17 cellular contexts compared by ENCODE assay signal in genomic region chr19:48122421-48122820, GRCh38. TPM values are rescaled to one million over a fixed set of nuclear protein-coding genes. Genes with fewer than 3 reads are reported as not detected.
A peak's percentile ranks its signal among the peaks of the same experiment; 100 is the strongest.
DNase-seq lines count a peak whose midpoint lies in the region; ATAC-seq and TF ChIP-seq lines count a peak whose summit lies in the region.
"Had no signal": no experiment of that assay in that cellular context is flagged by ENCODE, and none has a peak within 500 bp of the region (broad histone marks: within the 10 kb centered on the region; RNA-seq: fewer than 3 reads in every experiment).

No MANE protein-coding gene starts in this region.

- H3K9me3 ChIP-seq in suprapubic skin, result no peaks in the 10 kb centered on the region
- H3K9me3 ChIP-seq: left ventricle myocardium inferior had no signal

- no peak for DNase-seq in activated T-cell treated with anti-CD3 and anti-CD28 coated beads, Interleukin-2, amount 50 U/mL, for 24 hours
- no peak for DNase-seq in activated T-cell treated with anti-CD3 and anti-CD28 coated beads, Interleukin-2, amount 50 U/mL, for 48 hours
- DNase-seq in immature natural killer cell (no peak), suprapubic skin (ENCODE audit: low spot score in 2 of 2) (no peak), NK-92 (lab: John Stamatoyannopoulos, UW; ENCODE audit: unreplicated experiment) (no peak)
- DNase-seq: activated CD8-positive, alpha-beta memory T cell treated with anti-CD3 and anti-CD28 coated beads for 24 hours; COR-L47; Karpas-422; left ventricle myocardium inferior; NCI-H1930; NCI-H510A treated with DMSO at 0.1 percent for 48 hours; small intestine; T-helper 9 cell had no signal

- peak overlapping the region; percentile 77 for H3K27ac Mint-ChIP-seq in activated T-cell treated with anti-CD3 and anti-CD28 coated beads, Interleukin-2, amount 50 U/mL, for 24 hours
- peak overlapping the region; percentile 78 for H3K27ac Mint-ChIP-seq in activated T-helper 17 cell treated with anti-CD3 and anti-CD28 coated beads, Interleukin-2, amount 50 U/mL, for 72 hours
- peak overlapping the region; percentile 13 to 81 (median 58) for H3K27ac Mint-ChIP-seq in immature natural killer cell

- H3K36me3 Mint-ChIP-seq in activated T-cell treated with anti-CD3 and anti-CD28 coated beads, Interleukin-2, amount 50 U/mL, for 24 hours (ENCODE audit: low read depth), result peaks cover 96% of the 10 kb centered on the region
- peaks cover 94% of the 10 kb centered on the region for H3K36me3 Mint-ChIP-seq in activated T-helper 17 cell treated with anti-CD3 and anti-CD28 coated beads, Interleukin-2, amount 50 U/mL, for 72 hours (ENCODE audit: low read depth)
- peaks cover 25 to 43% (median 40%) of the 10 kb centered on the region in 3 donors for H3K36me3 Mint-ChIP-seq in immature natural killer cell

- no peak for TF ChIP-seq CTCF in suprapubic skin (IDR thresholded peaks at IDR 0.05)

- peaks cover 37% of the 10 kb centered on the region for H3K36me3 ChIP-seq in suprapubic skin

- peak overlapping the region; percentile 66 for H3K27ac ChIP-seq in suprapubic skin
- H3K27ac ChIP-seq: left ventricle myocardium inferior had no signal

- 69% methylated on average over 14 of the region's 14 CpGs for WGBS in suprapubic skin

- no peak for TF ChIP-seq EP300 in suprapubic skin (IDR thresholded peaks at IDR 0.05)

- no peaks in the 10 kb centered on the region for H3K9me3 Mint-ChIP-seq in activated T-cell treated with anti-CD3 and anti-CD28 coated beads, Interleukin-2, amount 50 U/mL, for 24 hours
- no peaks in the 10 kb centered on the region for H3K9me3 Mint-ChIP-seq in activated T-helper 17 cell treated with anti-CD3 and anti-CD28 coated beads, Interleukin-2, amount 50 U/mL, for 72 hours
- no peaks in the 10 kb centered on the region for H3K9me3 Mint-ChIP-seq in immature natural killer cell

- H3K27me3 Mint-ChIP-seq in activated T-cell treated with anti-CD3 and anti-CD28 coated beads, Interleukin-2, amount 50 U/mL, for 24 hours, result no peaks in the 10 kb centered on the region
- no peaks in the 10 kb centered on the region for H3K27me3 Mint-ChIP-seq in activated T-helper 17 cell treated with anti-CD3 and anti-CD28 coated beads, Interleukin-2, amount 50 U/mL, for 72 hours
- H3K27me3 Mint-ChIP-seq in immature natural killer cell (ENCODE audit: low read depth in 3 of 3), result peaks cover 0 to 2% (median 0%) of the 10 kb centered on the region in 3 donors

- no peak for TF ChIP-seq POLR2A in suprapubic skin (IDR thresholded peaks at IDR 0.05)

- peaks cover 20% of the 10 kb centered on the region for H3K4me1 ChIP-seq in suprapubic skin

- no peak overlapping the region for H3K4me3 ChIP-seq in suprapubic skin
- H3K4me3 ChIP-seq: left ventricle myocardium inferior had no signal

- no peak overlapping the region for H3K4me3 Mint-ChIP-seq in activated T-cell treated with anti-CD3 and anti-CD28 coated beads, Interleukin-2, amount 50 U/mL, for 24 hours
- H3K4me3 Mint-ChIP-seq in activated T-helper 17 cell treated with anti-CD3 and anti-CD28 coated beads, Interleukin-2, amount 50 U/mL, for 72 hours, result peak overlapping the region; percentile 42
- H3K4me3 Mint-ChIP-seq in immature natural killer cell, result peak overlapping the region in 1 of 5 donors; percentile 30

- H3K27me3 ChIP-seq in suprapubic skin, result no peaks in the 10 kb centered on the region

- ATAC-seq in activated T-helper 17 cell treated with anti-CD3 and anti-CD28 coated beads, Interleukin-2, amount 50 U/mL, for 72 hours (replicated peaks), result no peak
- ATAC-seq in GM21360 (IDR thresholded peaks at IDR 0.05; ENCODE audit: unreplicated experiment) (no peak), HG02938 (IDR thresholded peaks at IDR 0.05; ENCODE audit: unreplicated experiment) (no peak)
- ATAC-seq: HCT116 had no signal

- H3K4me1 Mint-ChIP-seq in activated T-cell treated with anti-CD3 and anti-CD28 coated beads, Interleukin-2, amount 50 U/mL, for 24 hours (ENCODE audit: low read depth), result peaks cover 30% of the 10 kb centered on the region
- H3K4me1 Mint-ChIP-seq in activated T-helper 17 cell treated with anti-CD3 and anti-CD28 coated beads, Interleukin-2, amount 50 U/mL, for 72 hours, result peaks cover 13% of the 10 kb centered on the region
- H3K4me1 Mint-ChIP-seq in immature natural killer cell, result peaks cover 11 to 16% of the 10 kb centered on the region in 2 donors

RNA-seq across cellular contexts. Expression of gene PLA2G4C, which starts 11.8 kb away (rescaled TPM):
- 10 to 100 TPM in 1 of 2 donors, 1 to 10 TPM in 1; 9.0 to 57.2 TPM for total RNA-seq in activated T-helper 17 cell treated with anti-CD3 and anti-CD28 coated beads, Interleukin-2, amount 50 U/mL, for 72 hours
- polyA plus RNA-seq in immature natural killer cell, result under 1 TPM in 1 of 3 donors, not detected in 2; 0.37 TPM
- total RNA-seq in suprapubic skin, result 1 to 10 TPM; 1.4 to 9.1 (median 5.7) TPM

RNA-seq across cellular contexts. Expression of gene LIG1, which starts 47.7 kb away (rescaled TPM):
- 100 to 1,000 TPM; 154 to 206 TPM for total RNA-seq in activated T-helper 17 cell treated with anti-CD3 and anti-CD28 coated beads, Interleukin-2, amount 50 U/mL, for 72 hours
- polyA plus RNA-seq in immature natural killer cell, result 10 to 100 TPM; 13.1 to 26.0 (median 17.3) TPM
- total RNA-seq in suprapubic skin, result 10 to 100 TPM; 30.0 to 66.1 (median 44.4) TPM

RNA-seq across cellular contexts. Expression of gene ZSWIM9, which starts 48.1 kb away (rescaled TPM):
- total RNA-seq in activated T-helper 17 cell treated with anti-CD3 and anti-CD28 coated beads, Interleukin-2, amount 50 U/mL, for 72 hours, result 10 to 100 TPM in 1 of 2 donors, 1 to 10 TPM in 1; 9.9 to 11.3 TPM
- 1 to 10 TPM in 1 of 3 donors, under 1 TPM in 1, not detected in 1; 0.54 to 1.3 TPM for polyA plus RNA-seq in immature natural killer cell
- 1 to 10 TPM; 2.2 to 5.0 (median 4.0) TPM for total RNA-seq in suprapubic skin
